Comparison of ENCODE assay signal across 8 cellular contexts in genomic region chr1:9249534-9250335, GRCh38. TPM values are rescaled to one million over a fixed set of nuclear protein-coding genes. Genes with fewer than 3 reads are reported as not detected.
DNase-seq lines count a peak whose midpoint lies in the region; ATAC-seq lines count a peak whose summit lies in the region.

No MANE protein-coding gene starts in this region.

- H3K4me3 Mint-ChIP-seq in activated T-helper 2 cell treated with anti-CD3 and anti-CD28 coated beads, Interferon-gamma antibody, Interleukin-2, Interleukin-4, amounts not matched to agents 10 μg/mL and 5 μg/mL and 100 μg/mL, durations not matched to agents 14 hours and 24 hours and 36 hours (ENCODE audit: low read depth) = no peak overlapping the region
- no peak overlapping the region for H3K4me3 Mint-ChIP-seq in CD8-positive, alpha-beta memory T cell

- intact Hi-C loops in activated T-helper 2 cell treated with anti-CD3 and anti-CD28 coated beads, Interferon-gamma antibody, Interleukin-2, Interleukin-4, amounts not matched to agents 10 μg/mL and 5 μg/mL and 100 μg/mL, durations not matched to agents 14 hours and 24 hours and 36 hours (cut with micrococcal nuclease) = loop anchor here (5.0 kb wide), 1 partner anchor 137 kb away; no protein-coding TSS in a partner anchor
- intact Hi-C loops in left ventricle myocardium superior (cut with micrococcal nuclease) = no loop called here

- no peaks in the 10 kb centered on the region for H3K9me3 ChIP-seq in skeletal muscle tissue (ENCODE audit: control insufficient read depth in 3 of 3, low read length in 3 of 3)
- no peaks in the 10 kb centered on the region for H3K9me3 ChIP-seq in CD8-positive, alpha-beta memory T cell (ENCODE audit: low read length)

- H3K9me3 Mint-ChIP-seq in activated T-helper 2 cell treated with anti-CD3 and anti-CD28 coated beads, Interferon-gamma antibody, Interleukin-2, Interleukin-4, amounts not matched to agents 10 μg/mL and 5 μg/mL and 100 μg/mL, durations not matched to agents 14 hours and 24 hours and 36 hours = no peaks in the 10 kb centered on the region
- no peaks in the 10 kb centered on the region for H3K9me3 Mint-ChIP-seq in CD8-positive, alpha-beta memory T cell

- H3K27ac Mint-ChIP-seq in activated T-helper 2 cell treated with anti-CD3 and anti-CD28 coated beads, Interferon-gamma antibody, Interleukin-2, Interleukin-4, amounts not matched to agents 10 μg/mL and 5 μg/mL and 100 μg/mL, durations not matched to agents 14 hours and 24 hours and 36 hours = no peak overlapping the region
- peak overlapping the region in 1 of 8 donors; percentile 92 for H3K27ac Mint-ChIP-seq in CD8-positive, alpha-beta memory T cell

- H3K27me3 ChIP-seq in skeletal muscle tissue (ENCODE audit: control insufficient read depth in 3 of 3, insufficient read depth in 3 of 3, low read length in 3 of 3) = no peaks in the 10 kb centered on the region
- no peaks in the 10 kb centered on the region for H3K27me3 ChIP-seq in CD8-positive, alpha-beta memory T cell (ENCODE audit: insufficient read depth, low read length, poor library complexity, severe bottlenecking)

- H3K4me1 Mint-ChIP-seq in activated T-helper 2 cell treated with anti-CD3 and anti-CD28 coated beads, Interferon-gamma antibody, Interleukin-2, Interleukin-4, amounts not matched to agents 10 μg/mL and 5 μg/mL and 100 μg/mL, durations not matched to agents 14 hours and 24 hours and 36 hours (ENCODE audit: low read depth) = peaks cover 21% of the 10 kb centered on the region
- peaks cover 5 to 21% (median 7%) of the 10 kb centered on the region in 3 donors for H3K4me1 Mint-ChIP-seq in CD8-positive, alpha-beta memory T cell

- DNase-seq in Daoy (ENCODE audit: low read depth) (peak; percentile 36), LHCN-M2 (ENCODE audit: low read depth) (peak; percentile 47), left ventricle myocardium superior (peak; percentile 80), dedifferentiated amniotic fluid mesenchymal stem cell (ENCODE audit: extremely low spot score) (no peak)
- DNase-seq in activated T-helper 2 cell treated with anti-CD3 and anti-CD28 coated beads, Interferon-gamma antibody, Interleukin-2, Interleukin-4, amounts not matched to agents 10 μg/mL and 5 μg/mL and 100 μg/mL, durations not matched to agents 14 hours and 24 hours and 36 hours (ENCODE audit: low spot score) = peak; percentile 23
- no peak for DNase-seq in CD8-positive, alpha-beta memory T cell

- peaks cover 31% of the 10 kb centered on the region for H3K36me3 Mint-ChIP-seq in activated T-helper 2 cell treated with anti-CD3 and anti-CD28 coated beads, Interferon-gamma antibody, Interleukin-2, Interleukin-4, amounts not matched to agents 10 μg/mL and 5 μg/mL and 100 μg/mL, durations not matched to agents 14 hours and 24 hours and 36 hours (ENCODE audit: low read depth)
- H3K36me3 Mint-ChIP-seq in CD8-positive, alpha-beta memory T cell = peaks cover 0 to 54% (median 0%) of the 10 kb centered on the region in 3 donors

- no peaks in the 10 kb centered on the region for H3K27me3 Mint-ChIP-seq in activated T-helper 2 cell treated with anti-CD3 and anti-CD28 coated beads, Interferon-gamma antibody, Interleukin-2, Interleukin-4, amounts not matched to agents 10 μg/mL and 5 μg/mL and 100 μg/mL, durations not matched to agents 14 hours and 24 hours and 36 hours (ENCODE audit: low read depth)
- no peaks in the 10 kb centered on the region for H3K27me3 Mint-ChIP-seq in CD8-positive, alpha-beta memory T cell

- CTCF ChIA-PET in CD8-positive, alpha-beta memory T cell (lab: Charles Lee) = interaction anchor here (0.6 to 1.3 kb wide), 2 partner anchors 15 to 71 kb away, joined by 3 read pairs; partner anchors contain the start of gene H6PD

- peak overlapping the region; percentile 61 to 83 (median 66) for H3K9ac ChIP-seq in skeletal muscle tissue (ENCODE audit: low read depth in 1 of 3, low read length in 3 of 3)

- H3K4me1 ChIP-seq in skeletal muscle tissue (ENCODE audit: control insufficient read depth in 3 of 3, insufficient read depth in 3 of 3, low read length in 3 of 3) = peaks cover 86 to 95% (median 88%) of the 10 kb centered on the region in 3 donors
- peaks cover 3% of the 10 kb centered on the region for H3K4me1 ChIP-seq in CD8-positive, alpha-beta memory T cell (ENCODE audit: insufficient read depth, low read length)

- POLR2A ChIA-PET in CD8-positive, alpha-beta memory T cell (lab: Charles Lee) = interaction anchor here (0.9 kb wide), 1 partner anchor 16 kb away, joined by 3 read pairs; no protein-coding TSS in a partner anchor

- H3K4me3 ChIP-seq in skeletal muscle tissue (ENCODE audit: low read length in 3 of 3) = peak overlapping the region in 2 of 3 donors; percentile 22 to 29
- H3K4me3 ChIP-seq in CD8-positive, alpha-beta memory T cell (ENCODE audit: low read length) = no peak overlapping the region

- H3K36me3 ChIP-seq in skeletal muscle tissue (ENCODE audit: control insufficient read depth in 3 of 3, insufficient read depth in 3 of 3, low read length in 3 of 3) = peaks cover 3 to 20% (median 13%) of the 10 kb centered on the region in 3 donors
- H3K36me3 ChIP-seq in CD8-positive, alpha-beta memory T cell (ENCODE audit: insufficient read depth, low read length) = no peaks in the 10 kb centered on the region

- ATAC-seq in left ventricle myocardium superior (peak; percentile 63), HG03378 (IDR thresholded peaks at IDR 0.05; ENCODE audit: unreplicated experiment) (no peak)

- peak overlapping the region; percentile 72 for H3K27ac ChIP-seq in skeletal muscle tissue (ENCODE audit: low read depth, low read length)
- H3K27ac ChIP-seq in CD8-positive, alpha-beta memory T cell (ENCODE audit: low read depth, low read length) = no peak overlapping the region

RNA-seq across cellular contexts. Expression of gene H6PD, which starts 15.2 kb away (rescaled TPM):
- 7.1 and 9.9 TPM in 2 replicates for total RNA-seq in Daoy (2014; rRNA removed; shearing (Covaris generic))
- total RNA-seq in LHCN-M2 (2014; rRNA removed) (34.5 and 42.2 TPM in 2 replicates), left ventricle myocardium superior (20.3 TPM), skeletal muscle tissue (24.5 TPM)
- 14.8 TPM for polyA plus RNA-seq in LHCN-M2 (2012)
- total RNA-seq in activated T-helper 2 cell treated with anti-CD3 and anti-CD28 coated beads, Interferon-gamma antibody, Interleukin-2, Interleukin-4, amounts not matched to agents 10 μg/mL and 5 μg/mL and 100 μg/mL, durations not matched to agents 14 hours and 24 hours and 36 hours = 27.1 and 28.0 TPM in 2 replicates
- 1 to 10 TPM; 7.8 to 7.9 TPM for total RNA-seq in CD8-positive, alpha-beta memory T cell
- polyA plus RNA-seq in CD8-positive, alpha-beta memory T cell = 11.6 TPM

RNA-seq across cellular contexts. Expression of gene SPSB1, which starts 43.0 kb away (rescaled TPM):
- 14.1 and 15.0 TPM in 2 replicates for total RNA-seq in Daoy (2014; rRNA removed; shearing (Covaris generic))
- total RNA-seq in LHCN-M2 (2014; rRNA removed) (28.9 and 34.0 TPM in 2 replicates), left ventricle myocardium superior (13.1 TPM), skeletal muscle tissue (6.3 TPM)
- 11.8 TPM for polyA plus RNA-seq in LHCN-M2 (2012)
- 7.1 and 7.5 TPM in 2 replicates for total RNA-seq in activated T-helper 2 cell treated with anti-CD3 and anti-CD28 coated beads, Interferon-gamma antibody, Interleukin-2, Interleukin-4, amounts not matched to agents 10 μg/mL and 5 μg/mL and 100 μg/mL, durations not matched to agents 14 hours and 24 hours and 36 hours
- 1 to 10 TPM in 1 of 2 experiments, under 1 TPM in 1; 0.92 to 1.2 TPM for total RNA-seq in CD8-positive, alpha-beta memory T cell
- polyA plus RNA-seq in CD8-positive, alpha-beta memory T cell = 2.8 TPM

Comparison
In these comparisons a context has a peak if more than half of its experiments do, and no peak if none do; other contexts are left out.
1. DNase-seq: peak in Daoy (single experiment), LHCN-M2 (single experiment), activated T-helper 2 cell treated with anti-CD3 and anti-CD28 coated beads, Interferon-gamma antibody, Interleukin-2, Interleukin-4, amounts not matched to agents 10 μg/mL and 5 μg/mL and 100 μg/mL, durations not matched to agents 14 hours and 24 hours and 36 hours (single experiment) and left ventricle myocardium superior (single experiment); none in CD8-positive, alpha-beta memory T cell (0 of 5) and dedifferentiated amniotic fluid mesenchymal stem cell (single experiment).